1 cellular context compared by ENCODE assay signal in the genomic region with DNA sequence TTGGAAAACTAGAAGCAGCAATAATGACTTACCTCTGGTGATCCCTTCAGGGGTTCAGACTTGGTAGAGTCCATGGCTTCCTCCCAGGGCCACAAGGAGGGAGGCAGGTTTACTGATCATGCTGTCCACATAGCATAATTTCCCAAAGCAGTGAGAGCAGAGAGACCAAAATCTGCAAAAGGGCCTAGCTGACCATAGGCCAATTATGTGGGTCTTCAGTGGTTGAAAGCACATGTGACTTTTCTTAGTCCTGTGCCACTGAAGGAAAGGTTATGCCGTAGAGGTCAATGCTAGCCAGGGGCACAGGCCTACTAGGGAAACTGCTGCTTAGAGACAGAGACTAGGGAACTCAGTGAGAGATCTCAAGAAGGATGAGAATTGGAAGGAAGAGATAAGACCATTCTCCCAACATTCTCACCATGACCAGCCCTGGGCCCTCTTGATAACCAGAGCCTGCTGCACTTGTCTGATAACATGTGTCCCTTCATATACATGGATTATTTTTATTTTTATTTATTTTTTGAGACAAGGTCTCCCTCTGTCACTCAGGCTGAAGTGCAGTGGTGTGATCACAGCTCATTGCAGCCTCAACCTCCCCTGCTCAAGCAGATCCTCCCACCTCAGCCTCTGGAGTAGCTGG.
A peak's percentile ranks its signal among the peaks of the same experiment; 100 is the strongest.
TF ChIP-seq lines count a peak whose summit lies in the region.

No MANE protein-coding gene starts in this region.

TF ChIP-seq in K562, 482 proteins besides CTCF, POLR2A, EP300 and RAD21 (continued from another document and continues in another):
- TF ChIP-seq, protein P1, sequence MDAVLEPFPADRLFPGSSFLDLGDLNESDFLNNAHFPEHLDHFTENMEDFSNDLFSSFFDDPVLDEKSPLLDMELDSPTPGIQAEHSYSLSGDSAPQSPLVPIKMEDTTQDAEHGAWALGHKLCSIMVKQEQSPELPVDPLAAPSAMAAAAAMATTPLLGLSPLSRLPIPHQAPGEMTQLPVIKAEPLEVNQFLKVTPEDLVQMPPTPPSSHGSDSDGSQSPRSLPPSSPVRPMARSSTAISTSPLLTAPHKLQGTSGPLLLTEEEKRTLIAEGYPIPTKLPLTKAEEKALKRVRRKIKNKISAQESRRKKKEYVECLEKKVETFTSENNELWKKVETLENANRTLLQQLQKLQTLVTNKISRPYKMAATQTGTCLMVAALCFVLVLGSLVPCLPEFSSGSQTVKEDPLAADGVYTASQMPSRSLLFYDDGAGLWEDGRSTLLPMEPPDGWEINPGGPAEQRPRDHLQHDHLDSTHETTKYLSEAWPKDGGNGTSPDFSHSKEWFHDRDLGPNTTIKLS (IDR thresholded peaks at IDR 0.05; ENCODE audit: borderline replicate concordance, low read depth), result peak; percentile 70
- TF ChIP-seq ZSCAN29 (IDR thresholded peaks at IDR 0.05) (0 out of 2 replicates have a peak, but pooled peaks have one; percentile 23), PCBP1 (IDR thresholded peaks at IDR 0.05; ENCODE audit: low read depth, low read length, poor library complexity, severe bottlenecking) (no peak), PTRF (tag; IDR thresholded peaks at IDR 0.05) (peak; percentile 62; the same call in 1 of the 2 replicates), NR2C2 (CRISPR knock-in tag; IDR thresholded peaks at IDR 0.05) (peak; percentile 55; the same call in 1 of the 2 replicates), NR2C2 (tag; IDR thresholded peaks at IDR 0.05) (no peak), HMGN3 (IDR thresholded peaks at IDR 0.05; ENCODE audit: borderline replicate concordance, extremely low read depth, insufficient read length, low read depth, low read length) (peak; percentile 97), ZNF3 (CRISPR knock-in tag; IDR thresholded peaks at IDR 0.05) (no peak), NFE2 (IDR thresholded peaks at IDR 0.05; ENCODE audit: low read depth) (peak; percentile 61), XRCC5 (IDR thresholded peaks at IDR 0.05; ENCODE audit: low read depth, low read length) (no peak), CBX3 (IDR thresholded peaks at IDR 0.05; ENCODE audit: borderline replicate concordance in 1 of 2, low read length in 2 of 2) (peak in 1 of 2 experiments; percentile 92; a peak in 2 of 3 replicates), PHB2 (IDR thresholded peaks at IDR 0.05; ENCODE audit: low read depth) (peak; percentile 97), HMG20B (CRISPR knock-in tag; IDR thresholded peaks at IDR 0.05) (no peak), RBM14 (IDR thresholded peaks at IDR 0.05; ENCODE audit: borderline replicate concordance, insufficient read depth, low read depth, low read length) (no peak), ZNF609 (CRISPR knock-in tag; IDR thresholded peaks at IDR 0.05; ENCODE audit: borderline replicate concordance) (peak; percentile 44; the same call in 1 of the 2 replicates), MNT (conservative IDR thresholded peaks at IDR 0.05) (no peak), BCOR (IDR thresholded peaks at IDR 0.05) (peak; percentile 71; the same call in 1 of the 2 replicates), FUS (optimal IDR thresholded peaks at IDR 0.05; ENCODE audit: low read depth, low read length) (no peak), ZNF589 (CRISPR knock-in tag; IDR thresholded peaks at IDR 0.05; ENCODE audit: low read depth) (peak; percentile 96), GTF2F1 (IDR thresholded peaks at IDR 0.05; ENCODE audit: low read depth, low read length) (peak; percentile 80; the same call in 1 of the 2 replicates), HOXB6 (CRISPR knock-in tag; IDR thresholded peaks at IDR 0.05; ENCODE audit: borderline replicate concordance) (no peak), KHSRP (IDR thresholded peaks at IDR 0.05) (peak; percentile 79), ZNF764 (CRISPR knock-in tag; IDR thresholded peaks at IDR 0.05; ENCODE audit: low read depth) (no peak), ZNF717 (CRISPR knock-in tag; IDR thresholded peaks at IDR 0.05) (no peak), ETV5 (CRISPR knock-in tag; IDR thresholded peaks at IDR 0.05; ENCODE audit: low read depth) (peak; percentile 84), BACH1 (tag; IDR thresholded peaks at IDR 0.05) (peak; percentile 75; the same call in 1 of the 2 replicates), CHCHD3 (CRISPR knock-in tag; IDR thresholded peaks at IDR 0.05) (peak; percentile 59; the same call in 1 of the 2 replicates), FOXP1 (CRISPR knock-in tag; IDR thresholded peaks at IDR 0.05) (peak; percentile 88), NCOA1 (IDR thresholded peaks at IDR 0.05; ENCODE audit: low read depth) (peak; percentile 87), ZNF354B (CRISPR knock-in tag; IDR thresholded peaks at IDR 0.05) (0 out of 2 replicates have a peak, but pooled peaks have one; percentile 47), RB1 (IDR thresholded peaks at IDR 0.05; ENCODE audit: low read depth) (0 out of 2 replicates have a peak, but pooled peaks have one; percentile 33), MLX (CRISPR knock-in tag; conservative IDR thresholded peaks at IDR 0.05) (no peak)
- TF ChIP-seq, protein P2, sequence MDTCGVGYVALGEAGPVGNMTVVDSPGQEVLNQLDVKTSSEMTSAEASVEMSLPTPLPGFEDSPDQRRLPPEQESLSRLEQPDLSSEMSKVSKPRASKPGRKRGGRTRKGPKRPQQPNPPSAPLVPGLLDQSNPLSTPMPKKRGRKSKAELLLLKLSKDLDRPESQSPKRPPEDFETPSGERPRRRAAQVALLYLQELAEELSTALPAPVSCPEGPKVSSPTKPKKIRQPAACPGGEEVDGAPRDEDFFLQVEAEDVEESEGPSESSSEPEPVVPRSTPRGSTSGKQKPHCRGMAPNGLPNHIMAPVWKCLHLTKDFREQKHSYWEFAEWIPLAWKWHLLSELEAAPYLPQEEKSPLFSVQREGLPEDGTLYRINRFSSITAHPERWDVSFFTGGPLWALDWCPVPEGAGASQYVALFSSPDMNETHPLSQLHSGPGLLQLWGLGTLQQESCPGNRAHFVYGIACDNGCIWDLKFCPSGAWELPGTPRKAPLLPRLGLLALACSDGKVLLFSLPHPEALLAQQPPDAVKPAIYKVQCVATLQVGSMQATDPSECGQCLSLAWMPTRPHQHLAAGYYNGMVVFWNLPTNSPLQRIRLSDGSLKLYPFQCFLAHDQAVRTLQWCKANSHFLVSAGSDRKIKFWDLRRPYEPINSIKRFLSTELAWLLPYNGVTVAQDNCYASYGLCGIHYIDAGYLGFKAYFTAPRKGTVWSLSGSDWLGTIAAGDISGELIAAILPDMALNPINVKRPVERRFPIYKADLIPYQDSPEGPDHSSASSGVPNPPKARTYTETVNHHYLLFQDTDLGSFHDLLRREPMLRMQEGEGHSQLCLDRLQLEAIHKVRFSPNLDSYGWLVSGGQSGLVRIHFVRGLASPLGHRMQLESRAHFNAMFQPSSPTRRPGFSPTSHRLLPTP (IDR thresholded peaks at IDR 0.05; ENCODE audit: borderline replicate concordance, extremely low read depth, insufficient read length), result peak; percentile 23
- TF ChIP-seq, protein P3, sequence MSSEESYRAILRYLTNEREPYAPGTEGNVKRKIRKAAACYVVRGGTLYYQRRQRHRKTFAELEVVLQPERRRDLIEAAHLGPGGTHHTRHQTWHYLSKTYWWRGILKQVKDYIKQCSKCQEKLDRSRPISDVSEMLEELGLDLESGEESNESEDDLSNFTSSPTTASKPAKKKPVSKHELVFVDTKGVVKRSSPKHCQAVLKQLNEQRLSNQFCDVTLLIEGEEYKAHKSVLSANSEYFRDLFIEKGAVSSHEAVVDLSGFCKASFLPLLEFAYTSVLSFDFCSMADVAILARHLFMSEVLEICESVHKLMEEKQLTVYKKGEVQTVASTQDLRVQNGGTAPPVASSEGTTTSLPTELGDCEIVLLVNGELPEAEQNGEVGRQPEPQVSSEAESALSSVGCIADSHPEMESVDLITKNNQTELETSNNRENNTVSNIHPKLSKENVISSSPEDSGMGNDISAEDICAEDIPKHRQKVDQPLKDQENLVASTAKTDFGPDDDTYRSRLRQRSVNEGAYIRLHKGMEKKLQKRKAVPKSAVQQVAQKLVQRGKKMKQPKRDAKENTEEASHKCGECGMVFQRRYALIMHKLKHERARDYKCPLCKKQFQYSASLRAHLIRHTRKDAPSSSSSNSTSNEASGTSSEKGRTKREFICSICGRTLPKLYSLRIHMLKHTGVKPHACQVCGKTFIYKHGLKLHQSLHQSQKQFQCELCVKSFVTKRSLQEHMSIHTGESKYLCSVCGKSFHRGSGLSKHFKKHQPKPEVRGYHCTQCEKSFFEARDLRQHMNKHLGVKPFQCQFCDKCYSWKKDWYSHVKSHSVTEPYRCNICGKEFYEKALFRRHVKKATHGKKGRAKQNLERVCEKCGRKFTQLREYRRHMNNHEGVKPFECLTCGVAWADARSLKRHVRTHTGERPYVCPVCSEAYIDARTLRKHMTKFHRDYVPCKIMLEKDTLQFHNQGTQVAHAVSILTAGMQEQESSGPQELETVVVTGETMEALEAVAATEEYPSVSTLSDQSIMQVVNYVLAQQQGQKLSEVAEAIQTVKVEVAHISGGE (CRISPR knock-in tag; IDR thresholded peaks at IDR 0.05), result peak in 1 of 3 experiments; percentile 84; a peak in 2 of 6 replicates
- TF ChIP-seq, protein P4, sequence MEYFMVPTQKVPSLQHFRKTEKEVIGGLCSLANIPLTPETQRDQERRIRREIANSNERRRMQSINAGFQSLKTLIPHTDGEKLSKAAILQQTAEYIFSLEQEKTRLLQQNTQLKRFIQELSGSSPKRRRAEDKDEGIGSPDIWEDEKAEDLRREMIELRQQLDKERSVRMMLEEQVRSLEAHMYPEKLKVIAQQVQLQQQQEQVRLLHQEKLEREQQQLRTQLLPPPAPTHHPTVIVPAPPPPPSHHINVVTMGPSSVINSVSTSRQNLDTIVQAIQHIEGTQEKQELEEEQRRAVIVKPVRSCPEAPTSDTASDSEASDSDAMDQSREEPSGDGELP (CRISPR knock-in tag; IDR thresholded peaks at IDR 0.05; ENCODE audit: borderline replicate concordance), result peak; percentile 58
- TF ChIP-seq, protein P5, sequence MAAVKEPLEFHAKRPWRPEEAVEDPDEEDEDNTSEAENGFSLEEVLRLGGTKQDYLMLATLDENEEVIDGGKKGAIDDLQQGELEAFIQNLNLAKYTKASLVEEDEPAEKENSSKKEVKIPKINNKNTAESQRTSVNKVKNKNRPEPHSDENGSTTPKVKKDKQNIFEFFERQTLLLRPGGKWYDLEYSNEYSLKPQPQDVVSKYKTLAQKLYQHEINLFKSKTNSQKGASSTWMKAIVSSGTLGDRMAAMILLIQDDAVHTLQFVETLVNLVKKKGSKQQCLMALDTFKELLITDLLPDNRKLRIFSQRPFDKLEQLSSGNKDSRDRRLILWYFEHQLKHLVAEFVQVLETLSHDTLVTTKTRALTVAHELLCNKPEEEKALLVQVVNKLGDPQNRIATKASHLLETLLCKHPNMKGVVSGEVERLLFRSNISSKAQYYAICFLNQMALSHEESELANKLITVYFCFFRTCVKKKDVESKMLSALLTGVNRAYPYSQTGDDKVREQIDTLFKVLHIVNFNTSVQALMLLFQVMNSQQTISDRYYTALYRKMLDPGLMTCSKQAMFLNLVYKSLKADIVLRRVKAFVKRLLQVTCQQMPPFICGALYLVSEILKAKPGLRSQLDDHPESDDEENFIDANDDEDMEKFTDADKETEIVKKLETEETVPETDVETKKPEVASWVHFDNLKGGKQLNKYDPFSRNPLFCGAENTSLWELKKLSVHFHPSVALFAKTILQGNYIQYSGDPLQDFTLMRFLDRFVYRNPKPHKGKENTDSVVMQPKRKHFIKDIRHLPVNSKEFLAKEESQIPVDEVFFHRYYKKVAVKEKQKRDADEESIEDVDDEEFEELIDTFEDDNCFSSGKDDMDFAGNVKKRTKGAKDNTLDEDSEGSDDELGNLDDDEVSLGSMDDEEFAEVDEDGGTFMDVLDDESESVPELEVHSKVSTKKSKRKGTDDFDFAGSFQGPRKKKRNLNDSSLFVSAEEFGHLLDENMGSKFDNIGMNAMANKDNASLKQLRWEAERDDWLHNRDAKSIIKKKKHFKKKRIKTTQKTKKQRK (IDR thresholded peaks at IDR 0.05; ENCODE audit: borderline replicate concordance, low read depth, low read length), result no peak
